8 cellular contexts compared by ENCODE assay signal in the genomic region with DNA sequence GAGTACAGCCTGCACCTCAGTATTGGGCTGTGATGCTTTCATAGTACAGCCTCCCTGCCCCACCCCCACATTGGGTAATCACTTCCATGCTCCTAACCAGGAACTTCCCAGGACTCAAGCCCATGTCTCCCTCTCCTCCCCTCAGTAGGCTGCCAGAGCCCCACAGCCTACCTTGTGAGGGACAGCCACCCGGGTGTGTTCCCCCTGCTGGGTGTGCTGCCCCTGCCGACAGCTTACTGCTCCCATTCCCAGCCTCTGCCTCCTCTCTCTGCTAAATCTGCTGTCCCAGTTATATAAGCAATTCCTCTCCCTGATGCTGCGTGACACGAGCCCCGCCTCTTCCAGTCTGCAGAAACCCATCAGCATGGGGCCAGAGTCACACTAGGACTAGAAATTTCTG. TPM values are rescaled to one million over a fixed set of nuclear protein-coding genes. Genes with fewer than 3 reads are reported as not detected.
DNase-seq lines count a peak whose midpoint lies in the region; ATAC-seq and TF ChIP-seq lines count a peak whose summit lies in the region.

A gene with protein sequence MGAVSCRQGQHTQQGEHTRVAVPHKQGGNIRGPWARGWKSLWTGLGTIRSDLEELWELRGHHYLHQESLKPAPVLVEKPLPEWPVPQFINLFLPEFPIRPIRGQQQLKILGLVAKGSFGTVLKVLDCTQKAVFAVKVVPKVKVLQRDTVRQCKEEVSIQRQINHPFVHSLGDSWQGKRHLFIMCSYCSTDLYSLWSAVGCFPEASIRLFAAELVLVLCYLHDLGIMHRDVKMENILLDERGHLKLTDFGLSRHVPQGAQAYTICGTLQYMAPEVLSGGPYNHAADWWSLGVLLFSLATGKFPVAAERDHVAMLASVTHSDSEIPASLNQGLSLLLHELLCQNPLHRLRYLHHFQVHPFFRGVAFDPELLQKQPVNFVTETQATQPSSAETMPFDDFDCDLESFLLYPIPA (minus strand): TSS at position 270 of the 400 bp plus-strand sequence. CDS start 24 bp downstream, at position 246.

- H3K9me3 Mint-ChIP-seq in activated T-cell treated with anti-CD3 and anti-CD28 coated beads, Interleukin-2, amount 50 U/mL, for 24 hours: no peaks in the 10 kb centered on the region
- H3K9me3 Mint-ChIP-seq in activated B cell treated with CpG ODN at 0.5 μM for 24 hours (no peaks in the 10 kb centered on the region), glutamatergic neuron (ENCODE audit: unreplicated experiment) (peaks cover 3% of the 10 kb centered on the region)
- H3K9me3 Mint-ChIP-seq in stimulated activated memory B cell treated with anti-CD40 and anti-IgM and Interleukin-4, amounts not matched to agents 10 μg/mL and 1 μg/mL and 100 μg/mL, for 72 hours: no peaks in the 10 kb centered on the region

- TF ChIP-seq CTCF in activated B cell treated with CpG ODN at 0.5 μM for 24 hours (IDR thresholded peaks at IDR 0.05) (no peak), glutamatergic neuron (IDR thresholded peaks at IDR 0.05; ENCODE audit: partially characterized antibody, unreplicated experiment) (no peak)

- intact Hi-C loops in activated B cell treated with CpG ODN at 0.5 μM for 24 hours (cut with micrococcal nuclease): loop anchor here (1.0 to 5.0 kb wide), 4 partner anchors 42 to 120 kb away; partner anchors contain the start of genes PIGS and UNC119

- no peaks in the 10 kb centered on the region for H3K4me1 Mint-ChIP-seq in activated T-cell treated with anti-CD3 and anti-CD28 coated beads, Interleukin-2, amount 50 U/mL, for 24 hours (ENCODE audit: low read depth)
- peaks cover 38% of the 10 kb centered on the region for H3K4me1 Mint-ChIP-seq in activated B cell treated with CpG ODN at 0.5 μM for 24 hours
- H3K4me1 Mint-ChIP-seq in glutamatergic neuron (ENCODE audit: low read depth, unreplicated experiment): peaks cover 3% of the 10 kb centered on the region
- peaks cover 36% of the 10 kb centered on the region for H3K4me1 Mint-ChIP-seq in stimulated activated memory B cell treated with anti-CD40 and anti-IgM and Interleukin-4, amounts not matched to agents 10 μg/mL and 1 μg/mL and 100 μg/mL, for 72 hours

- CTCF ChIA-PET in activated B cell treated with CpG ODN at 0.5 μM for 24 hours (lab: Charles Lee): interaction anchor here (1.2 to 4.7 kb wide), 7 partner anchors 14 to 122 kb away, joined by 3 to 66 read pairs (median 12); partner anchors contain the start of gene SPAG5

- no peak for ATAC-seq in activated B cell treated with CpG ODN at 0.5 μM for 24 hours (ENCODE audit: low read depth)
- ATAC-seq in stimulated activated memory B cell treated with anti-CD40 and anti-IgM and Interleukin-4, amounts not matched to agents 10 μg/mL and 1 μg/mL and 100 μg/mL, for 72 hours: no peak
- no peak for ATAC-seq in GM21447 (IDR thresholded peaks at IDR 0.05; ENCODE audit: unreplicated experiment)

- DNase-seq in activated T-cell treated with anti-CD3 and anti-CD28 coated beads, Interleukin-2, amount 50 U/mL, for 24 hours: no peak
- no peak for DNase-seq in activated T-cell treated with anti-CD3 and anti-CD28 coated beads, Interleukin-2, amount 50 U/mL, for 1 hour
- DNase-seq in activated B cell treated with CpG ODN at 0.5 μM for 24 hours (no peak), glutamatergic neuron (no peak), hepatic stellate cell (ENCODE audit: low spot score) (no peak), NCI-H226 (no peak)

- H3K27ac Mint-ChIP-seq in activated T-cell treated with anti-CD3 and anti-CD28 coated beads, Interleukin-2, amount 50 U/mL, for 24 hours: peak within 1 kb of the TSS; percentile 77
- peak within 1 kb of the TSS; percentile 56 for H3K27ac Mint-ChIP-seq in activated B cell treated with CpG ODN at 0.5 μM for 24 hours
- H3K27ac Mint-ChIP-seq in glutamatergic neuron (ENCODE audit: unreplicated experiment): peak within 1 kb of the TSS; percentile 64
- H3K27ac Mint-ChIP-seq in stimulated activated memory B cell treated with anti-CD40 and anti-IgM and Interleukin-4, amounts not matched to agents 10 μg/mL and 1 μg/mL and 100 μg/mL, for 72 hours: peak within 1 kb of the TSS; percentile 69

- POLR2A ChIA-PET in activated B cell treated with CpG ODN at 0.5 μM for 24 hours (lab: Charles Lee): interaction anchor here (0.7 to 1.6 kb wide), 3 partner anchors 14 to 67 kb away, joined by 3 to 8 read pairs (median 6); no protein-coding TSS in a partner anchor

- H3K36me3 Mint-ChIP-seq in activated T-cell treated with anti-CD3 and anti-CD28 coated beads, Interleukin-2, amount 50 U/mL, for 24 hours (ENCODE audit: low read depth): peaks cover 97% of the 10 kb centered on the region
- H3K36me3 Mint-ChIP-seq in activated B cell treated with CpG ODN at 0.5 μM for 24 hours (ENCODE audit: low read depth) (peaks cover 67% of the 10 kb centered on the region), glutamatergic neuron (ENCODE audit: unreplicated experiment) (peaks cover 4% of the 10 kb centered on the region)
- H3K36me3 Mint-ChIP-seq in stimulated activated memory B cell treated with anti-CD40 and anti-IgM and Interleukin-4, amounts not matched to agents 10 μg/mL and 1 μg/mL and 100 μg/mL, for 72 hours: peaks cover 60% of the 10 kb centered on the region

- H3K27me3 Mint-ChIP-seq in activated T-cell treated with anti-CD3 and anti-CD28 coated beads, Interleukin-2, amount 50 U/mL, for 24 hours: no peaks in the 10 kb centered on the region
- H3K27me3 Mint-ChIP-seq in activated B cell treated with CpG ODN at 0.5 μM for 24 hours (no peaks in the 10 kb centered on the region), glutamatergic neuron (ENCODE audit: unreplicated experiment) (peaks cover 3% of the 10 kb centered on the region)
- H3K27me3 Mint-ChIP-seq in stimulated activated memory B cell treated with anti-CD40 and anti-IgM and Interleukin-4, amounts not matched to agents 10 μg/mL and 1 μg/mL and 100 μg/mL, for 72 hours: no peaks in the 10 kb centered on the region

- H3K4me3 Mint-ChIP-seq in activated T-cell treated with anti-CD3 and anti-CD28 coated beads, Interleukin-2, amount 50 U/mL, for 24 hours: no peak within 1 kb of the TSS
- H3K4me3 Mint-ChIP-seq in activated B cell treated with CpG ODN at 0.5 μM for 24 hours: no peak within 1 kb of the TSS
- peak within 1 kb of the TSS; percentile 30 for H3K4me3 Mint-ChIP-seq in glutamatergic neuron (ENCODE audit: unreplicated experiment)
- no peak within 1 kb of the TSS for H3K4me3 Mint-ChIP-seq in stimulated activated memory B cell treated with anti-CD40 and anti-IgM and Interleukin-4, amounts not matched to agents 10 μg/mL and 1 μg/mL and 100 μg/mL, for 72 hours

RNA-seq across cellular contexts. Expression of the gene that starts here (rescaled TPM):
- total RNA-seq in activated B cell treated with CpG ODN at 0.5 μM for 24 hours: 21.0 and 26.8 TPM in 2 replicates
- total RNA-seq in glutamatergic neuron (ENCODE audit: unreplicated experiment): 44.5 TPM
